ENCODE assay signal across 1 cellular context in the genomic region with DNA sequence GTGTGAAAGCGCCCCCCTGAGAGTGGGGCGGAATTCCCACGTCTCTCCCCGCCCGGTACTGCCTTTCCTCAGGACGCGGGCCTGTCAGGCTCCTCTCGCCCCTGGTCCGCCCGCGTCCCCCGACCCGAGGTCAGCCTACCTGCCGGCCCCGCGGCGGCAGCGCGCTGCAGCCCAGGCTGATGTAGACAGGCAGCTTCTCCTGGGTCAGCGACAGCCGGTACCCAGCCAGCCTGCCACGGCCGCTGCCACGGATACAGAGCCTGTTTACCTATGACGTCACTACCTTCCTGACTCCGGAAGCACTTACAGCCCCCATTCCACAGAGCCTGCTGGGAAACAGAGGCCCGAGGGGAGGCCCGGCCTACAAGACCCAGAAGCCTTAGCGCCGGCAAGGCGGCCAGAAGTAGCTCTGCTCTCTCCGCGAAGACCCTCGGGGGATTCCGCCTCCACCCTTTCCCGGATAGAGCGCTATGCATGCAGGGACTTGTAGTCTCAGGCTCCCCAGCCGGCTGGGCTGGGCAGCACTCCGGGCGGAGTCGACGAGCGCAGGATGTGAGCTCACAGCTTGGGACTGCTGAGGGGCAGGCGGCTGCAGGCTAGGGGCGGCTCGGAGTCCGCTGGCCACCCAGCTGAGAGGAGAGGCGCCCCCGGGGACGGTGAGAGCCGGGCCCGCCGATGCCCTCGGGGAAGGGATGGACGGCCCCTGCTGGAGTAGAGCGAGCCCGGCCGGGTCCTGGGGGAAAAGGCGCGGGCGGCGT.
TF ChIP-seq lines count a peak whose summit lies in the region.

Gene IFT20 (minus strand): TSS at position 272 of the 758 bp plus-strand sequence. CDS start 3,487 bp downstream, outside the sequence.
Gene TNFAIP1 (plus strand): TSS at position 561 of the 758 bp plus-strand sequence. CDS start 3,761 bp downstream, outside the sequence.

TF ChIP-seq in K562, 482 proteins besides CTCF, POLR2A, EP300 and RAD21 (continued from another document):
- TF ChIP-seq GTF3C2 (IDR thresholded peaks at IDR 0.05; ENCODE audit: borderline replicate concordance, extremely low read depth, insufficient read length) = no peak
- TF ChIP-seq ZNF354B (CRISPR knock-in tag; IDR thresholded peaks at IDR 0.05) = no peak
- TF ChIP-seq KDM5B (IDR thresholded peaks at IDR 0.05; ENCODE audit: insufficient replicate concordance, low read depth, low read length) = peak; percentile 48
- TF ChIP-seq PREB (CRISPR knock-in tag; IDR thresholded peaks at IDR 0.05) = no peak
- no peak for TF ChIP-seq THRAP3 (IDR thresholded peaks at IDR 0.05; ENCODE audit: borderline replicate concordance)
- TF ChIP-seq, protein P1, sequence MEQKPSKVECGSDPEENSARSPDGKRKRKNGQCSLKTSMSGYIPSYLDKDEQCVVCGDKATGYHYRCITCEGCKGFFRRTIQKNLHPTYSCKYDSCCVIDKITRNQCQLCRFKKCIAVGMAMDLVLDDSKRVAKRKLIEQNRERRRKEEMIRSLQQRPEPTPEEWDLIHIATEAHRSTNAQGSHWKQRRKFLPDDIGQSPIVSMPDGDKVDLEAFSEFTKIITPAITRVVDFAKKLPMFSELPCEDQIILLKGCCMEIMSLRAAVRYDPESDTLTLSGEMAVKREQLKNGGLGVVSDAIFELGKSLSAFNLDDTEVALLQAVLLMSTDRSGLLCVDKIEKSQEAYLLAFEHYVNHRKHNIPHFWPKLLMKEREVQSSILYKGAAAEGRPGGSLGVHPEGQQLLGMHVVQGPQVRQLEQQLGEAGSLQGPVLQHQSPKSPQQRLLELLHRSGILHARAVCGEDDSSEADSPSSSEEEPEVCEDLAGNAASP (IDR thresholded peaks at IDR 0.05) = no peak
- TF ChIP-seq ZNF41 (CRISPR knock-in tag; conservative IDR thresholded peaks at IDR 0.05) = 0 out of 2 replicates have a peak, but pooled peaks have one; percentile 33
- TF ChIP-seq UBTF (IDR thresholded peaks at IDR 0.05; ENCODE audit: borderline replicate concordance in 1 of 2, low read depth in 2 of 2, low read length in 2 of 2) = no peak
- no peak for TF ChIP-seq HEY1 (CRISPR knock-in tag; IDR thresholded peaks at IDR 0.05; ENCODE audit: borderline replicate concordance)
- no peak for TF ChIP-seq ARID2 (IDR thresholded peaks at IDR 0.05)
